ENCODE assay signal across 1 cellular context in genomic region chrX:153609917-153610833, GRCh38.
TF ChIP-seq lines count a peak whose summit lies in the region.

No MANE protein-coding gene starts in this region.

TF ChIP-seq in HepG2, 621 proteins besides CTCF, POLR2A, EP300 and RAD21 (continued from another document and continues in another):
- TF ChIP-seq, protein P1, sequence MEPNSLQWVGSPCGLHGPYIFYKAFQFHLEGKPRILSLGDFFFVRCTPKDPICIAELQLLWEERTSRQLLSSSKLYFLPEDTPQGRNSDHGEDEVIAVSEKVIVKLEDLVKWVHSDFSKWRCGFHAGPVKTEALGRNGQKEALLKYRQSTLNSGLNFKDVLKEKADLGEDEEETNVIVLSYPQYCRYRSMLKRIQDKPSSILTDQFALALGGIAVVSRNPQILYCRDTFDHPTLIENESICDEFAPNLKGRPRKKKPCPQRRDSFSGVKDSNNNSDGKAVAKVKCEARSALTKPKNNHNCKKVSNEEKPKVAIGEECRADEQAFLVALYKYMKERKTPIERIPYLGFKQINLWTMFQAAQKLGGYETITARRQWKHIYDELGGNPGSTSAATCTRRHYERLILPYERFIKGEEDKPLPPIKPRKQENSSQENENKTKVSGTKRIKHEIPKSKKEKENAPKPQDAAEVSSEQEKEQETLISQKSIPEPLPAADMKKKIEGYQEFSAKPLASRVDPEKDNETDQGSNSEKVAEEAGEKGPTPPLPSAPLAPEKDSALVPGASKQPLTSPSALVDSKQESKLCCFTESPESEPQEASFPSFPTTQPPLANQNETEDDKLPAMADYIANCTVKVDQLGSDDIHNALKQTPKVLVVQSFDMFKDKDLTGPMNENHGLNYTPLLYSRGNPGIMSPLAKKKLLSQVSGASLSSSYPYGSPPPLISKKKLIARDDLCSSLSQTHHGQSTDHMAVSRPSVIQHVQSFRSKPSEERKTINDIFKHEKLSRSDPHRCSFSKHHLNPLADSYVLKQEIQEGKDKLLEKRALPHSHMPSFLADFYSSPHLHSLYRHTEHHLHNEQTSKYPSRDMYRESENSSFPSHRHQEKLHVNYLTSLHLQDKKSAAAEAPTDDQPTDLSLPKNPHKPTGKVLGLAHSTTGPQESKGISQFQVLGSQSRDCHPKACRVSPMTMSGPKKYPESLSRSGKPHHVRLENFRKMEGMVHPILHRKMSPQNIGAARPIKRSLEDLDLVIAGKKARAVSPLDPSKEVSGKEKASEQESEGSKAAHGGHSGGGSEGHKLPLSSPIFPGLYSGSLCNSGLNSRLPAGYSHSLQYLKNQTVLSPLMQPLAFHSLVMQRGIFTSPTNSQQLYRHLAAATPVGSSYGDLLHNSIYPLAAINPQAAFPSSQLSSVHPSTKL (CRISPR knock-in tag; IDR thresholded peaks at IDR 0.05): 0 out of 2 replicates have a peak, but pooled peaks have one; percentile 20
- TF ChIP-seq MED8 (CRISPR knock-in tag; IDR thresholded peaks at IDR 0.05; ENCODE audit: insufficient replicate concordance): no peak
- no peak for TF ChIP-seq STAT5B (CRISPR knock-in tag; IDR thresholded peaks at IDR 0.05)
- no peak for TF ChIP-seq ATF1 (CRISPR knock-in tag; IDR thresholded peaks at IDR 0.05)
- no peak for TF ChIP-seq NFIC (IDR thresholded peaks at IDR 0.05; ENCODE audit: low read length)
- TF ChIP-seq ZNF687 (CRISPR knock-in tag; IDR thresholded peaks at IDR 0.05): peak; percentile 92
- no peak for TF ChIP-seq MYNN (CRISPR knock-in tag; IDR thresholded peaks at IDR 0.05; ENCODE audit: low read depth)
- TF ChIP-seq ZNF605 (CRISPR knock-in tag; IDR thresholded peaks at IDR 0.05): 0 out of 2 replicates have a peak, but pooled peaks have one; percentile 15
- TF ChIP-seq ZNF501 (CRISPR knock-in tag; IDR thresholded peaks at IDR 0.05): peak; percentile 69
- 0 out of 2 replicates have a peak, but pooled peaks have one; percentile 43 for TF ChIP-seq RXRA (CRISPR knock-in tag; IDR thresholded peaks at IDR 0.05)
- TF ChIP-seq ZFP91 (CRISPR knock-in tag; IDR thresholded peaks at IDR 0.05; ENCODE audit: borderline replicate concordance): peak; percentile 87
- no peak for TF ChIP-seq ATF7 (IDR thresholded peaks at IDR 0.05)
- TF ChIP-seq ATF7 (CRISPR knock-in tag; IDR thresholded peaks at IDR 0.05): no peak
- TF ChIP-seq MAF1 (CRISPR knock-in tag; IDR thresholded peaks at IDR 0.05; ENCODE audit: borderline replicate concordance): no peak
- TF ChIP-seq ZNF639 (CRISPR knock-in tag; conservative IDR thresholded peaks at IDR 0.05): no peak
- TF ChIP-seq MNT (IDR thresholded peaks at IDR 0.05): no peak
- TF ChIP-seq ZNF598 (CRISPR knock-in tag; IDR thresholded peaks at IDR 0.05; ENCODE audit: borderline replicate concordance): no peak
- no peak for TF ChIP-seq FOSL1 (CRISPR knock-in tag; IDR thresholded peaks at IDR 0.05; ENCODE audit: borderline replicate concordance)
- peak; percentile 38; the same call in 1 of the 2 replicates for TF ChIP-seq MAFF (IDR thresholded peaks at IDR 0.05; ENCODE audit: low read depth, low read length)
- peak; percentile 64; the same call in 1 of the 2 replicates for TF ChIP-seq SALL2 (CRISPR knock-in tag; IDR thresholded peaks at IDR 0.05)
- peak; percentile 57 for TF ChIP-seq BHLHE40 (IDR thresholded peaks at IDR 0.05; ENCODE audit: low read length)
- no peak for TF ChIP-seq MEIS2 (CRISPR knock-in tag; IDR thresholded peaks at IDR 0.05)
- no peak for TF ChIP-seq GFI1 (CRISPR knock-in tag; IDR thresholded peaks at IDR 0.05; ENCODE audit: borderline replicate concordance)
- TF ChIP-seq RARG (CRISPR knock-in tag; IDR thresholded peaks at IDR 0.05; ENCODE audit: low read depth): no peak
- TF ChIP-seq BCL6 (CRISPR knock-in tag; IDR thresholded peaks at IDR 0.05): 0 out of 2 replicates have a peak, but pooled peaks have one; percentile 19
- TF ChIP-seq ZBTB3 (CRISPR knock-in tag; IDR thresholded peaks at IDR 0.05; ENCODE audit: borderline replicate concordance, low read depth): no peak
- no peak for TF ChIP-seq NFE2 (CRISPR knock-in tag; IDR thresholded peaks at IDR 0.05)
- peak; percentile 42 for TF ChIP-seq TEAD3 (CRISPR knock-in tag; optimal IDR thresholded peaks at IDR 0.05; ENCODE audit: borderline replicate concordance)
- no peak for TF ChIP-seq ARID2 (CRISPR knock-in tag; IDR thresholded peaks at IDR 0.05; ENCODE audit: borderline replicate concordance)
- peak; percentile 27 for TF ChIP-seq ISL2 (CRISPR knock-in tag; IDR thresholded peaks at IDR 0.05)
- peak; percentile 74 for TF ChIP-seq ARNT2 (CRISPR knock-in tag; IDR thresholded peaks at IDR 0.05; ENCODE audit: low read depth)
- TF ChIP-seq ZFX (CRISPR knock-in tag; IDR thresholded peaks at IDR 0.05; ENCODE audit: low read depth): peak; percentile 41; the same call in 1 of the 2 replicates
- no peak for TF ChIP-seq ZNF562 (CRISPR knock-in tag; IDR thresholded peaks at IDR 0.05; ENCODE audit: borderline replicate concordance)
- no peak for TF ChIP-seq ZNF251 (CRISPR knock-in tag; IDR thresholded peaks at IDR 0.05)
- no peak for TF ChIP-seq NFIB (CRISPR knock-in tag; IDR thresholded peaks at IDR 0.05; ENCODE audit: borderline replicate concordance)
- 0 out of 2 replicates have a peak, but pooled peaks have one; percentile 18 for TF ChIP-seq ELF3 (CRISPR knock-in tag; IDR thresholded peaks at IDR 0.05)
- TF ChIP-seq KDM3A (CRISPR knock-in tag; IDR thresholded peaks at IDR 0.05; ENCODE audit: low read depth): peak; percentile 63; the same call in 1 of the 2 replicates
- no peak for TF ChIP-seq ZNF101 (CRISPR knock-in tag; IDR thresholded peaks at IDR 0.05; ENCODE audit: borderline replicate concordance, low read depth)
- TF ChIP-seq ZNF614 (CRISPR knock-in tag; IDR thresholded peaks at IDR 0.05; ENCODE audit: borderline replicate concordance): no peak
- TF ChIP-seq SP5 (CRISPR knock-in tag; IDR thresholded peaks at IDR 0.05; ENCODE audit: borderline replicate concordance, low read depth): no peak
- peak; percentile 77; the same call in 1 of the 2 replicates for TF ChIP-seq KLF6 (CRISPR knock-in tag; IDR thresholded peaks at IDR 0.05)
- peak; percentile 31 for TF ChIP-seq HNRNPK (IDR thresholded peaks at IDR 0.05; ENCODE audit: low read depth, low read length, poor library complexity, severe bottlenecking)
- no peak for TF ChIP-seq DBP (CRISPR knock-in tag; IDR thresholded peaks at IDR 0.05; ENCODE audit: not compliant biosample characterization)
- TF ChIP-seq ZSCAN29 (CRISPR knock-in tag; conservative IDR thresholded peaks at IDR 0.05): peak; percentile 95
- peak; percentile 36; the same call in 1 of the 2 replicates for TF ChIP-seq RFXAP (CRISPR knock-in tag; IDR thresholded peaks at IDR 0.05; ENCODE audit: borderline replicate concordance)
- no peak for TF ChIP-seq ZBED4 (CRISPR knock-in tag; IDR thresholded peaks at IDR 0.05; ENCODE audit: borderline replicate concordance)
- peak; percentile 32; the same call in 1 of the 2 replicates for TF ChIP-seq ZNF264 (CRISPR knock-in tag; IDR thresholded peaks at IDR 0.05)
- peak; percentile 45 for TF ChIP-seq HOXA3 (CRISPR knock-in tag; IDR thresholded peaks at IDR 0.05)
- no peak for TF ChIP-seq SOX13 (IDR thresholded peaks at IDR 0.05)
- TF ChIP-seq SOX13 (CRISPR knock-in tag; conservative IDR thresholded peaks at IDR 0.05 in 1 of 2, IDR thresholded peaks at IDR 0.05 in 1 of 2): peak in 1 of 2 experiments; percentile 17; a peak in 1 of 4 replicates
- no peak for TF ChIP-seq NFKBIZ (CRISPR knock-in tag; IDR thresholded peaks at IDR 0.05)
- TF ChIP-seq FOXM1 (CRISPR knock-in tag; IDR thresholded peaks at IDR 0.05): no peak
- peak; percentile 25; the same call in 1 of the 2 replicates for TF ChIP-seq HDAC2 (CRISPR knock-in tag; IDR thresholded peaks at IDR 0.05)
- TF ChIP-seq ZNF430 (CRISPR knock-in tag; IDR thresholded peaks at IDR 0.05): 0 out of 2 replicates have a peak, but pooled peaks have one; percentile 16
